ENCODE assay signal across 8 cellular contexts in genomic region chr12:106302401-106303201, GRCh38. TPM values are rescaled to one million over a fixed set of nuclear protein-coding genes. Genes with fewer than 3 reads are reported as not detected.
A peak's percentile ranks its signal among the peaks of the same experiment; 100 is the strongest.
DNase-seq lines count a peak whose midpoint lies in the region; TF ChIP-seq lines count a peak whose summit lies in the region.

Gene TCP11L2 (plus strand): TSS chr12:106302733. CDS start chr12:106311076, 8,343 bp downstream.

- H3F3A ChIP-seq in GM23248 (ENCODE audit: insufficient read depth) (peaks cover 22% of the 10 kb centered on the region; the same call in 1 of the 2 replicates), neural cell (ENCODE audit: insufficient read depth, low read length, poor library complexity, severe bottlenecking) (no peaks in the 10 kb centered on the region)

- DNase-seq in DMS79 (lab: John Stamatoyannopoulos, UW) (peak; percentile 42), GM23248 (peak; percentile 94), Kasumi-1 (lab: John Stamatoyannopoulos, UW) (peak; percentile 65 to 67), SHP77 treated with DMSO at 0.1 percent for 48 hours (lab: John Stamatoyannopoulos, UW) (peak; percentile 43), activated gamma-delta T cell treated with Interleukin-2 at 50 U/mL for 16 hours (peak; percentile 91), fibroblast of villous mesenchyme (ENCODE audit: low read depth) (peak; percentile 78)

- H2AFZ ChIP-seq in GM23248 (peak within 1 kb of the TSS; percentile 91), neural cell (ENCODE audit: low read depth, low read length) (peak within 1 kb of the TSS; percentile 98)

- H3K4me2 ChIP-seq in GM23248 (ENCODE audit: unreplicated experiment) (peak within 1 kb of the TSS; percentile 96), neural cell (ENCODE audit: low read length) (peak within 1 kb of the TSS; percentile 52)

- H3K4me1 ChIP-seq in GM23248 (ENCODE audit: insufficient read depth): peaks cover 36% of the 10 kb centered on the region

- no peaks in the 10 kb centered on the region for H3K9me3 ChIP-seq in GM23248 (ENCODE audit: low read depth)
- no peaks in the 10 kb centered on the region for H3K9me3 ChIP-seq in neural cell (ENCODE audit: low read length)

- TF ChIP-seq CTCF in fibroblast of villous mesenchyme (IDR thresholded peaks at IDR 0.05; ENCODE audit: insufficient read depth, low read depth, low read length) (no peak), neural cell (IDR thresholded peaks at IDR 0.05; ENCODE audit: poor library complexity, severe bottlenecking) (peak; percentile 26)

- no peaks in the 10 kb centered on the region for H3K27me3 ChIP-seq in GM23248 (replicated peaks; ENCODE audit: insufficient read depth)
- no peaks in the 10 kb centered on the region for H3K27me3 ChIP-seq in neural cell (ENCODE audit: insufficient read depth, low read depth, low read length)

- H3K4me3 ChIP-seq in GM23248 (peak within 1 kb of the TSS; percentile 99), fibroblast of villous mesenchyme (ENCODE audit: low read depth, low read length) (peak within 1 kb of the TSS; percentile 94), neural cell (ENCODE audit: low read length) (peak within 1 kb of the TSS; percentile 100)

- in situ Hi-C loops in GM23248 (cut with MboI): no loop called here

- H3K79me2 ChIP-seq in GM23248 (ENCODE audit: insufficient read depth) (peaks cover 33% of the 10 kb centered on the region), neural cell (replicated peaks; ENCODE audit: insufficient read depth, low read length) (no peaks in the 10 kb centered on the region)

- H3K9ac ChIP-seq in GM23248 (peak within 1 kb of the TSS; percentile 99), neural cell (ENCODE audit: low read length) (peak within 1 kb of the TSS; percentile 85)

- H3K9me2 ChIP-seq in GM23248 (ENCODE audit: insufficient read depth) (no peaks in the 10 kb centered on the region), neural cell (ENCODE audit: insufficient read depth, low read length) (no peaks in the 10 kb centered on the region)

- H3K4me3 Mint-ChIP-seq in stimulated activated naive CD8-positive, alpha-beta T cell treated with anti-CD3 and anti-CD28 coated beads, Interleukin-15, Interleukin-2, amounts not matched to agents 100 ng/mL and 50 ng/mL, for 24 hours: peak within 1 kb of the TSS; percentile 89

- H3K36me3 ChIP-seq in GM23248 (ENCODE audit: low read depth) (no peaks in the 10 kb centered on the region), neural cell (ENCODE audit: insufficient read depth, low read length) (no peaks in the 10 kb centered on the region)

- H3K27ac ChIP-seq in GM23248: peak within 1 kb of the TSS; percentile 85
- H3K27ac ChIP-seq in neural cell (ENCODE audit: low read length): peak within 1 kb of the TSS; percentile 83

- H3K27me3 Mint-ChIP-seq in stimulated activated naive CD8-positive, alpha-beta T cell treated with anti-CD3 and anti-CD28 coated beads, Interleukin-15, Interleukin-2, amounts not matched to agents 100 ng/mL and 50 ng/mL, for 24 hours: no peaks in the 10 kb centered on the region

- H3K9me3 Mint-ChIP-seq in stimulated activated naive CD8-positive, alpha-beta T cell treated with anti-CD3 and anti-CD28 coated beads, Interleukin-15, Interleukin-2, amounts not matched to agents 100 ng/mL and 50 ng/mL, for 24 hours: no peaks in the 10 kb centered on the region

- TF ChIP-seq EP300 in neural cell (conservative IDR thresholded peaks at IDR 0.05; ENCODE audit: poor library complexity, severe bottlenecking): peak; percentile 24

- H3K4me1 Mint-ChIP-seq in stimulated activated naive CD8-positive, alpha-beta T cell treated with anti-CD3 and anti-CD28 coated beads, Interleukin-15, Interleukin-2, amounts not matched to agents 100 ng/mL and 50 ng/mL, for 24 hours (ENCODE audit: low read depth): peaks cover 64% of the 10 kb centered on the region

- H3K36me3 Mint-ChIP-seq in stimulated activated naive CD8-positive, alpha-beta T cell treated with anti-CD3 and anti-CD28 coated beads, Interleukin-15, Interleukin-2, amounts not matched to agents 100 ng/mL and 50 ng/mL, for 24 hours (ENCODE audit: low read depth): no peaks in the 10 kb centered on the region

- WGBS in GM23248 (ENCODE audit: low coverage in 1 of 2, low lambda C conversion rate in 2 of 2, missing lambda C conversion rate in 2 of 2), 2 experiments: 0% methylated on average over 48 to 56 of the region's 76 CpGs

- TF ChIP-seq RAD21 in neural cell (conservative IDR thresholded peaks at IDR 0.05): no peak

- H4K20me1 ChIP-seq in GM23248 (ENCODE audit: insufficient read depth): no peaks in the 10 kb centered on the region
- H4K20me1 ChIP-seq in neural cell (ENCODE audit: insufficient read depth): no peaks in the 10 kb centered on the region

- H3K27ac Mint-ChIP-seq in stimulated activated naive CD8-positive, alpha-beta T cell treated with anti-CD3 and anti-CD28 coated beads, Interleukin-15, Interleukin-2, amounts not matched to agents 100 ng/mL and 50 ng/mL, for 24 hours: peak within 1 kb of the TSS; percentile 99

TF ChIP-seq in neural cell, 6 proteins besides CTCF, POLR2A, EP300 and RAD21:
- TF ChIP-seq REST (IDR thresholded peaks at IDR 0.05; ENCODE audit: borderline replicate concordance): peak; percentile 60
- peak; percentile 57 for TF ChIP-seq MXI1 (conservative IDR thresholded peaks at IDR 0.05; ENCODE audit: poor library complexity, severe bottlenecking)
- peak; percentile 43 for TF ChIP-seq TAF1 (IDR thresholded peaks at IDR 0.05; ENCODE audit: low read depth)
- TF ChIP-seq SMC3 (conservative IDR thresholded peaks at IDR 0.05; ENCODE audit: poor library complexity): no peak

RNA-seq across cellular contexts. Expression of gene TCP11L2, which starts in this region (rescaled TPM):
- total RNA-seq in GM23248 (2014; rRNA removed; shearing (Covaris generic)): 26.2 and 32.2 TPM in 2 replicates
- polyA plus RNA-seq in GM23248 (2016; fragmentation: Nextera tagmentation; extraction: Ambion mirVana) (17.7 and 18.9 TPM in 2 replicates), neural cell (16.6 and 17.8 TPM in 2 replicates)
- 25.0 and 30.0 TPM in 2 replicates for total RNA-seq in fibroblast of villous mesenchyme
- 44.6 and 45.0 TPM in 2 replicates for polyA minus RNA-seq in neural cell

Comparison
In these comparisons a context has a peak if more than half of its experiments do, and no peak if none do; other contexts are left out.
1. Peak in every context shown above with its lines: DNase-seq, H3K4me3 ChIP-seq and H3K27ac ChIP-seq.
2. DNase-seq: peak in every context shown above with its lines; median percentile 94 in GM23248; 91 in activated gamma-delta T cell treated with Interleukin-2 at 50 U/mL for 16 hours; 78 in fibroblast of villous mesenchyme; 66 in Kasumi-1; 43 in SHP77 treated with DMSO at 0.1 percent for 48 hours; 42 in DMS79.